In genomic region chr4:186936496-186937375, GRCh38 we compare ENCODE assay signal across 10 cellular contexts.
A peak's percentile ranks its signal among the peaks of the same experiment; 100 is the strongest.
DNase-seq lines count a peak whose midpoint lies in the region; ATAC-seq and TF ChIP-seq lines count a peak whose summit lies in the region.
"Had no signal": no experiment of that assay in that cellular context is flagged by ENCODE, and none has a peak within 500 bp of the region (broad histone marks: within the 10 kb centered on the region; RNA-seq: fewer than 3 reads in every experiment).

No MANE protein-coding gene starts in this region.

- H3K36me3 ChIP-seq in left ventricle myocardium inferior (no peaks in the 10 kb centered on the region), skeletal muscle tissue (ENCODE audit: control insufficient read depth in 3 of 3, insufficient read depth in 3 of 3, low read length in 3 of 3) (no peaks in the 10 kb centered on the region)

- H3K36me3 Mint-ChIP-seq in WTC11 = no peaks in the 10 kb centered on the region
- H3K36me3 Mint-ChIP-seq: naive B cell had no signal

- H3K27me3 ChIP-seq in left ventricle myocardium inferior (ENCODE audit: low read depth) (no peaks in the 10 kb centered on the region), skeletal muscle tissue (ENCODE audit: control insufficient read depth in 3 of 3, insufficient read depth in 3 of 3, low read length in 3 of 3) (no peaks in the 10 kb centered on the region)

- CTCF ChIA-PET in WTC11 (lab: Charles Lee) = no interaction called here

- H3K9me3 ChIP-seq in left ventricle myocardium inferior (replicated peaks) = no peaks in the 10 kb centered on the region
- no peaks in the 10 kb centered on the region for H3K9me3 ChIP-seq in skeletal muscle tissue (ENCODE audit: control insufficient read depth in 3 of 3, low read length in 3 of 3)

- TF ChIP-seq CTCF in WTC11 (IDR thresholded peaks at IDR 0.05) (no peak), left ventricle myocardium inferior (IDR thresholded peaks at IDR 0.05; ENCODE audit: borderline replicate concordance) (no peak)

- H3K27me3 Mint-ChIP-seq in WTC11 (ENCODE audit: low read depth) = no peaks in the 10 kb centered on the region
- H3K27me3 Mint-ChIP-seq: naive B cell had no signal

- POLR2A ChIA-PET in WTC11 (lab: Charles Lee) = no interaction called here

- no peaks in the 10 kb centered on the region for H3K9me3 Mint-ChIP-seq in WTC11

- peaks cover 7% of the 10 kb centered on the region for H3K4me1 Mint-ChIP-seq in WTC11
- H3K4me1 Mint-ChIP-seq: naive B cell had no signal

- intact Hi-C loops in left ventricle myocardium inferior (cut with micrococcal nuclease) = no loop called here

- peak overlapping the region; percentile 1 for H3K4me3 ChIP-seq in left ventricle myocardium inferior
- no peak overlapping the region for H3K4me3 ChIP-seq in skeletal muscle tissue (ENCODE audit: low read length in 3 of 3)

- H3K27ac ChIP-seq in left ventricle myocardium inferior (replicated peaks) (peak overlapping the region; percentile 25), skeletal muscle tissue (ENCODE audit: low read depth, low read length) (peak overlapping the region; percentile 32)

- no peak for ATAC-seq in WTC11

- H3K4me3 Mint-ChIP-seq in WTC11 = no peak overlapping the region
- H3K4me3 Mint-ChIP-seq: naive B cell had no signal

- H3K4me1 ChIP-seq in left ventricle myocardium inferior = peaks cover 8% of the 10 kb centered on the region
- H3K4me1 ChIP-seq in skeletal muscle tissue (ENCODE audit: control insufficient read depth in 3 of 3, insufficient read depth in 3 of 3, low read length in 3 of 3) = no peaks in the 10 kb centered on the region

- peak; percentile 71 for DNase-seq in HCEC 1CT
- no peak for DNase-seq in WTC11 (ENCODE audit: low spot score)
- DNase-seq in left ventricle myocardium inferior = no peak
- DNase-seq in inferior parietal cortex (ENCODE audit: extremely low spot score) = no peak
- no peak for DNase-seq in mesenteric fat pad (ENCODE audit: low spot score)
- DNase-seq in stimulated activated naive CD4-positive, alpha-beta T cell treated with Interleukin-2 at 50 U/mL for 16 hours (lab: John Stamatoyannopoulos, UW) = no peak
- no peak for DNase-seq in pons (ENCODE audit: low spot score)
- DNase-seq: naive B cell, T-helper 9 cell had no signal

- peak overlapping the region in 1 of 3 donors; percentile 5 for H3K9ac ChIP-seq in skeletal muscle tissue (ENCODE audit: low read depth in 1 of 3, low read length in 3 of 3)

- H3K27ac Mint-ChIP-seq in WTC11 = no peak overlapping the region

TF ChIP-seq in WTC11, 78 proteins besides CTCF, POLR2A, EP300 and RAD21:
- no peak for TF ChIP-seq ARID4B (CRISPR knock-in tag; IDR thresholded peaks at IDR 0.05; ENCODE audit: borderline replicate concordance)
- no peak for TF ChIP-seq ZNF416 (CRISPR knock-in tag; IDR thresholded peaks at IDR 0.05)
- no peak for TF ChIP-seq NR3C1 (CRISPR knock-in tag; conservative IDR thresholded peaks at IDR 0.05; ENCODE audit: low read depth)
- TF ChIP-seq SOX15 (CRISPR knock-in tag; IDR thresholded peaks at IDR 0.05) = no peak
- TF ChIP-seq OVOL2 (CRISPR knock-in tag; IDR thresholded peaks at IDR 0.05; ENCODE audit: borderline replicate concordance) = no peak
- TF ChIP-seq GABPB1 (CRISPR knock-in tag; IDR thresholded peaks at IDR 0.05) = peak; percentile 73
